Comparison of ENCODE assay signal across 1 cellular context in the genomic region with DNA sequence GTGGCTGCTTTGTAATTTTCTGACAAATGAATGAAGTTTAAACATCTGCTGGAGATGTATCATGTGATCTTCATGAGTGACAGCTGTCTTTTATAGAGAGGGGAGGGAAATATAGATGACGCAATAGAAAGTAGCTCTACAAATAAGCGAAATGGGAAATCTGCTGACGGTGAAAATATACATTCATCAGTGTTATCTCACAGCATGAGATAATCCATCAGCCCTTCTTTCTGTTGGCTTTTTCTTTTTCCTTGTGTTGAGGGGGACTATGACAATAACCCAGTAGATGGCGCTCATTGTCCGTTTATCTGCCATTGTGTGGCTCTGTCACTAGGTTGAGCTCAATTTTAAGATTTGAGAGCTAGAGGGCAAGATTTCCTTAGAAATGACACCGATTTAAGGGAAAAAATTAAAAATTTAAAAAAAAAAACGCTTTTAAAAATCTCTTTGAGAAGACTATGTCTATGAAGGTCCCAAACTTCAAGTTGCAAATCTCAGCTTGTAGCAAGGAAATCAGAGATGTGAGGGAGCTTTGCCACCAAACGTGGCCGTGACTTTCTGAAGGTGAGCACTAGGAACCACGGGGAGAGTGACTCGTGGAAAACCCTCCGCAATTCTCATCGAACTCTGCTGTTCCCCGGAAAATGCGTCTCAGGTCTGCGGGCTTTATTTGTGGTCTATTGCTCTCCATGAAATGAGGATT.
TF ChIP-seq lines count a peak whose summit lies in the region.

No MANE protein-coding gene starts in this region.

TF ChIP-seq in HepG2, 621 proteins besides CTCF, POLR2A, EP300 and RAD21 (continued from another document and continues in another):
- TF ChIP-seq, protein P1, sequence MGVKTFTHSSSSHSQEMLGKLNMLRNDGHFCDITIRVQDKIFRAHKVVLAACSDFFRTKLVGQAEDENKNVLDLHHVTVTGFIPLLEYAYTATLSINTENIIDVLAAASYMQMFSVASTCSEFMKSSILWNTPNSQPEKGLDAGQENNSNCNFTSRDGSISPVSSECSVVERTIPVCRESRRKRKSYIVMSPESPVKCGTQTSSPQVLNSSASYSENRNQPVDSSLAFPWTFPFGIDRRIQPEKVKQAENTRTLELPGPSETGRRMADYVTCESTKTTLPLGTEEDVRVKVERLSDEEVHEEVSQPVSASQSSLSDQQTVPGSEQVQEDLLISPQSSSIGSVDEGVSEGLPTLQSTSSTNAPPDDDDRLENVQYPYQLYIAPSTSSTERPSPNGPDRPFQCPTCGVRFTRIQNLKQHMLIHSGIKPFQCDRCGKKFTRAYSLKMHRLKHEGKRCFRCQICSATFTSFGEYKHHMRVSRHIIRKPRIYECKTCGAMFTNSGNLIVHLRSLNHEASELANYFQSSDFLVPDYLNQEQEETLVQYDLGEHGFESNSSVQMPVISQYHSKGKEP (CRISPR knock-in tag; IDR thresholded peaks at IDR 0.05): no peak
- TF ChIP-seq ZNF703 (CRISPR knock-in tag; IDR thresholded peaks at IDR 0.05; ENCODE audit: borderline replicate concordance): no peak
- TF ChIP-seq, protein P2, sequence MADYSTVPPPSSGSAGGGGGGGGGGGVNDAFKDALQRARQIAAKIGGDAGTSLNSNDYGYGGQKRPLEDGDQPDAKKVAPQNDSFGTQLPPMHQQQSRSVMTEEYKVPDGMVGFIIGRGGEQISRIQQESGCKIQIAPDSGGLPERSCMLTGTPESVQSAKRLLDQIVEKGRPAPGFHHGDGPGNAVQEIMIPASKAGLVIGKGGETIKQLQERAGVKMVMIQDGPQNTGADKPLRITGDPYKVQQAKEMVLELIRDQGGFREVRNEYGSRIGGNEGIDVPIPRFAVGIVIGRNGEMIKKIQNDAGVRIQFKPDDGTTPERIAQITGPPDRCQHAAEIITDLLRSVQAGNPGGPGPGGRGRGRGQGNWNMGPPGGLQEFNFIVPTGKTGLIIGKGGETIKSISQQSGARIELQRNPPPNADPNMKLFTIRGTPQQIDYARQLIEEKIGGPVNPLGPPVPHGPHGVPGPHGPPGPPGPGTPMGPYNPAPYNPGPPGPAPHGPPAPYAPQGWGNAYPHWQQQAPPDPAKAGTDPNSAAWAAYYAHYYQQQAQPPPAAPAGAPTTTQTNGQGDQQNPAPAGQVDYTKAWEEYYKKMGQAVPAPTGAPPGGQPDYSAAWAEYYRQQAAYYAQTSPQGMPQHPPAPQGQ (CRISPR knock-in tag; IDR thresholded peaks at IDR 0.05; ENCODE audit: borderline replicate concordance): no peak
- TF ChIP-seq MAFG (CRISPR knock-in tag; IDR thresholded peaks at IDR 0.05): no peak
- no peak for TF ChIP-seq NR2F2 (IDR thresholded peaks at IDR 0.05; ENCODE audit: borderline replicate concordance, low read depth)
- TF ChIP-seq MXD4 (CRISPR knock-in tag; IDR thresholded peaks at IDR 0.05): no peak
- no peak for TF ChIP-seq RFXANK (CRISPR knock-in tag; IDR thresholded peaks at IDR 0.05)
- TF ChIP-seq EHMT2 (IDR thresholded peaks at IDR 0.05; ENCODE audit: borderline replicate concordance, low read depth, low read length): no peak
- no peak for TF ChIP-seq ZNF678 (CRISPR knock-in tag; IDR thresholded peaks at IDR 0.05)
- no peak for TF ChIP-seq KAT7 (CRISPR knock-in tag; IDR thresholded peaks at IDR 0.05; ENCODE audit: borderline replicate concordance)
- no peak for TF ChIP-seq SPEN (CRISPR knock-in tag; IDR thresholded peaks at IDR 0.05; ENCODE audit: low read depth)
- TF ChIP-seq GPN1 (CRISPR knock-in tag; IDR thresholded peaks at IDR 0.05; ENCODE audit: borderline replicate concordance): no peak
- TF ChIP-seq MTA1 (CRISPR knock-in tag; IDR thresholded peaks at IDR 0.05; ENCODE audit: borderline replicate concordance): no peak
- TF ChIP-seq, protein P3, sequence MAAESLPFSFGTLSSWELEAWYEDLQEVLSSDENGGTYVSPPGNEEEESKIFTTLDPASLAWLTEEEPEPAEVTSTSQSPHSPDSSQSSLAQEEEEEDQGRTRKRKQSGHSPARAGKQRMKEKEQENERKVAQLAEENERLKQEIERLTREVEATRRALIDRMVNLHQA (CRISPR knock-in tag; IDR thresholded peaks at IDR 0.05): no peak
- TF ChIP-seq, protein P4, sequence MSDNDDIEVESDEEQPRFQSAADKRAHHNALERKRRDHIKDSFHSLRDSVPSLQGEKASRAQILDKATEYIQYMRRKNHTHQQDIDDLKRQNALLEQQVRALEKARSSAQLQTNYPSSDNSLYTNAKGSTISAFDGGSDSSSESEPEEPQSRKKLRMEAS (IDR thresholded peaks at IDR 0.05): no peak
- no peak for TF ChIP-seq ZNF546 (CRISPR knock-in tag; conservative IDR thresholded peaks at IDR 0.05)
- TF ChIP-seq, protein P5, sequence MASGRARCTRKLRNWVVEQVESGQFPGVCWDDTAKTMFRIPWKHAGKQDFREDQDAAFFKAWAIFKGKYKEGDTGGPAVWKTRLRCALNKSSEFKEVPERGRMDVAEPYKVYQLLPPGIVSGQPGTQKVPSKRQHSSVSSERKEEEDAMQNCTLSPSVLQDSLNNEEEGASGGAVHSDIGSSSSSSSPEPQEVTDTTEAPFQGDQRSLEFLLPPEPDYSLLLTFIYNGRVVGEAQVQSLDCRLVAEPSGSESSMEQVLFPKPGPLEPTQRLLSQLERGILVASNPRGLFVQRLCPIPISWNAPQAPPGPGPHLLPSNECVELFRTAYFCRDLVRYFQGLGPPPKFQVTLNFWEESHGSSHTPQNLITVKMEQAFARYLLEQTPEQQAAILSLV (CRISPR knock-in tag; IDR thresholded peaks at IDR 0.05; ENCODE audit: borderline replicate concordance): no peak
- no peak for TF ChIP-seq TBL1XR1 (IDR thresholded peaks at IDR 0.05; ENCODE audit: borderline replicate concordance, low read length, partially characterized antibody)
- TF ChIP-seq ZFAT (CRISPR knock-in tag; conservative IDR thresholded peaks at IDR 0.05): no peak
- peak; percentile 42; the same call in 1 of the 2 replicates for TF ChIP-seq KDM3A (CRISPR knock-in tag; IDR thresholded peaks at IDR 0.05; ENCODE audit: low read depth)
- TF ChIP-seq KMT2A (CRISPR knock-in tag; IDR thresholded peaks at IDR 0.05): no peak
- TF ChIP-seq JUN (CRISPR knock-in tag; IDR thresholded peaks at IDR 0.05): no peak
- TF ChIP-seq CREB1 (IDR thresholded peaks at IDR 0.05): peak; percentile 34; the same call in 1 of the 2 replicates
- no peak for TF ChIP-seq CREB1 (CRISPR knock-in tag; IDR thresholded peaks at IDR 0.05)
- TF ChIP-seq, protein P6, sequence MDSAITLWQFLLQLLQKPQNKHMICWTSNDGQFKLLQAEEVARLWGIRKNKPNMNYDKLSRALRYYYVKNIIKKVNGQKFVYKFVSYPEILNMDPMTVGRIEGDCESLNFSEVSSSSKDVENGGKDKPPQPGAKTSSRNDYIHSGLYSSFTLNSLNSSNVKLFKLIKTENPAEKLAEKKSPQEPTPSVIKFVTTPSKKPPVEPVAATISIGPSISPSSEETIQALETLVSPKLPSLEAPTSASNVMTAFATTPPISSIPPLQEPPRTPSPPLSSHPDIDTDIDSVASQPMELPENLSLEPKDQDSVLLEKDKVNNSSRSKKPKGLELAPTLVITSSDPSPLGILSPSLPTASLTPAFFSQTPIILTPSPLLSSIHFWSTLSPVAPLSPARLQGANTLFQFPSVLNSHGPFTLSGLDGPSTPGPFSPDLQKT (CRISPR knock-in tag; IDR thresholded peaks at IDR 0.05; ENCODE audit: borderline replicate concordance): no peak
- TF ChIP-seq NAIF1 (CRISPR knock-in tag; IDR thresholded peaks at IDR 0.05; ENCODE audit: borderline replicate concordance): no peak
- TF ChIP-seq, protein P7, sequence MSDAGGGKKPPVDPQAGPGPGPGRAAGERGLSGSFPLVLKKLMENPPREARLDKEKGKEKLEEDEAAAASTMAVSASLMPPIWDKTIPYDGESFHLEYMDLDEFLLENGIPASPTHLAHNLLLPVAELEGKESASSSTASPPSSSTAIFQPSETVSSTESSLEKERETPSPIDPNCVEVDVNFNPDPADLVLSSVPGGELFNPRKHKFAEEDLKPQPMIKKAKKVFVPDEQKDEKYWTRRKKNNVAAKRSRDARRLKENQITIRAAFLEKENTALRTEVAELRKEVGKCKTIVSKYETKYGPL (CRISPR knock-in tag; IDR thresholded peaks at IDR 0.05): no peak
- TF ChIP-seq, protein P8, sequence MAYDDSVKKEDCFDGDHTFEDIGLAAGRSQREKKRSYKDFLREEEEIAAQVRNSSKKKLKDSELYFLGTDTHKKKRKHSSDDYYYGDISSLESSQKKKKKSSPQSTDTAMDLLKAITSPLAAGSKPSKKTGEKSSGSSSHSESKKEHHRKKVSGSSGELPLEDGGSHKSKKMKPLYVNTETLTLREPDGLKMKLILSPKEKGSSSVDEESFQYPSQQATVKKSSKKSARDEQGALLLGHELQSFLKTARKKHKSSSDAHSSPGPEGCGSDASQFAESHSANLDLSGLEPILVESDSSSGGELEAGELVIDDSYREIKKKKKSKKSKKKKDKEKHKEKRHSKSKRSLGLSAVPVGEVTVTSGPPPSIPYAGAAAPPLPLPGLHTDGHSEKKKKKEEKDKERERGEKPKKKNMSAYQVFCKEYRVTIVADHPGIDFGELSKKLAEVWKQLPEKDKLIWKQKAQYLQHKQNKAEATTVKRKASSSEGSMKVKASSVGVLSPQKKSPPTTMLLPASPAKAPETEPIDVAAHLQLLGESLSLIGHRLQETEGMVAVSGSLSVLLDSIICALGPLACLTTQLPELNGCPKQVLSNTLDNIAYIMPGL (CRISPR knock-in tag; IDR thresholded peaks at IDR 0.05; ENCODE audit: borderline replicate concordance in 1 of 2, low read depth in 1 of 2): peak in 1 of 2 experiments; percentile 53; a peak in 1 of 4 replicates
- no peak for TF ChIP-seq TOE1 (CRISPR knock-in tag; IDR thresholded peaks at IDR 0.05)
- no peak for TF ChIP-seq ZNF354B (CRISPR knock-in tag; IDR thresholded peaks at IDR 0.05)
- no peak for TF ChIP-seq KAT8 (CRISPR knock-in tag; IDR thresholded peaks at IDR 0.05)
- peak; percentile 35 for TF ChIP-seq XRCC5 (optimal IDR thresholded peaks at IDR 0.05; ENCODE audit: low read length)
- TF ChIP-seq NFRKB (IDR thresholded peaks at IDR 0.05): no peak
- TF ChIP-seq ZSCAN21 (CRISPR knock-in tag; IDR thresholded peaks at IDR 0.05; ENCODE audit: borderline replicate concordance): no peak
- no peak for TF ChIP-seq ZNF235 (CRISPR knock-in tag; IDR thresholded peaks at IDR 0.05; ENCODE audit: borderline replicate concordance)
- TF ChIP-seq KDM5A (IDR thresholded peaks at IDR 0.05; ENCODE audit: borderline replicate concordance, low read length): no peak
- no peak for TF ChIP-seq ZNF773 (CRISPR knock-in tag; IDR thresholded peaks at IDR 0.05; ENCODE audit: borderline replicate concordance)
- no peak for TF ChIP-seq ZNF224 (CRISPR knock-in tag; IDR thresholded peaks at IDR 0.05)
- TF ChIP-seq, protein P9, sequence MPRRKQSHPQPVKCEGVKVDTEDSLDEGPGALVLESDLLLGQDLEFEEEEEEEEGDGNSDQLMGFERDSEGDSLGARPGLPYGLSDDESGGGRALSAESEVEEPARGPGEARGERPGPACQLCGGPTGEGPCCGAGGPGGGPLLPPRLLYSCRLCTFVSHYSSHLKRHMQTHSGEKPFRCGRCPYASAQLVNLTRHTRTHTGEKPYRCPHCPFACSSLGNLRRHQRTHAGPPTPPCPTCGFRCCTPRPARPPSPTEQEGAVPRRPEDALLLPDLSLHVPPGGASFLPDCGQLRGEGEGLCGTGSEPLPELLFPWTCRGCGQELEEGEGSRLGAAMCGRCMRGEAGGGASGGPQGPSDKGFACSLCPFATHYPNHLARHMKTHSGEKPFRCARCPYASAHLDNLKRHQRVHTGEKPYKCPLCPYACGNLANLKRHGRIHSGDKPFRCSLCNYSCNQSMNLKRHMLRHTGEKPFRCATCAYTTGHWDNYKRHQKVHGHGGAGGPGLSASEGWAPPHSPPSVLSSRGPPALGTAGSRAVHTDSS (CRISPR knock-in tag; conservative IDR thresholded peaks at IDR 0.05): no peak
- TF ChIP-seq, protein P10, sequence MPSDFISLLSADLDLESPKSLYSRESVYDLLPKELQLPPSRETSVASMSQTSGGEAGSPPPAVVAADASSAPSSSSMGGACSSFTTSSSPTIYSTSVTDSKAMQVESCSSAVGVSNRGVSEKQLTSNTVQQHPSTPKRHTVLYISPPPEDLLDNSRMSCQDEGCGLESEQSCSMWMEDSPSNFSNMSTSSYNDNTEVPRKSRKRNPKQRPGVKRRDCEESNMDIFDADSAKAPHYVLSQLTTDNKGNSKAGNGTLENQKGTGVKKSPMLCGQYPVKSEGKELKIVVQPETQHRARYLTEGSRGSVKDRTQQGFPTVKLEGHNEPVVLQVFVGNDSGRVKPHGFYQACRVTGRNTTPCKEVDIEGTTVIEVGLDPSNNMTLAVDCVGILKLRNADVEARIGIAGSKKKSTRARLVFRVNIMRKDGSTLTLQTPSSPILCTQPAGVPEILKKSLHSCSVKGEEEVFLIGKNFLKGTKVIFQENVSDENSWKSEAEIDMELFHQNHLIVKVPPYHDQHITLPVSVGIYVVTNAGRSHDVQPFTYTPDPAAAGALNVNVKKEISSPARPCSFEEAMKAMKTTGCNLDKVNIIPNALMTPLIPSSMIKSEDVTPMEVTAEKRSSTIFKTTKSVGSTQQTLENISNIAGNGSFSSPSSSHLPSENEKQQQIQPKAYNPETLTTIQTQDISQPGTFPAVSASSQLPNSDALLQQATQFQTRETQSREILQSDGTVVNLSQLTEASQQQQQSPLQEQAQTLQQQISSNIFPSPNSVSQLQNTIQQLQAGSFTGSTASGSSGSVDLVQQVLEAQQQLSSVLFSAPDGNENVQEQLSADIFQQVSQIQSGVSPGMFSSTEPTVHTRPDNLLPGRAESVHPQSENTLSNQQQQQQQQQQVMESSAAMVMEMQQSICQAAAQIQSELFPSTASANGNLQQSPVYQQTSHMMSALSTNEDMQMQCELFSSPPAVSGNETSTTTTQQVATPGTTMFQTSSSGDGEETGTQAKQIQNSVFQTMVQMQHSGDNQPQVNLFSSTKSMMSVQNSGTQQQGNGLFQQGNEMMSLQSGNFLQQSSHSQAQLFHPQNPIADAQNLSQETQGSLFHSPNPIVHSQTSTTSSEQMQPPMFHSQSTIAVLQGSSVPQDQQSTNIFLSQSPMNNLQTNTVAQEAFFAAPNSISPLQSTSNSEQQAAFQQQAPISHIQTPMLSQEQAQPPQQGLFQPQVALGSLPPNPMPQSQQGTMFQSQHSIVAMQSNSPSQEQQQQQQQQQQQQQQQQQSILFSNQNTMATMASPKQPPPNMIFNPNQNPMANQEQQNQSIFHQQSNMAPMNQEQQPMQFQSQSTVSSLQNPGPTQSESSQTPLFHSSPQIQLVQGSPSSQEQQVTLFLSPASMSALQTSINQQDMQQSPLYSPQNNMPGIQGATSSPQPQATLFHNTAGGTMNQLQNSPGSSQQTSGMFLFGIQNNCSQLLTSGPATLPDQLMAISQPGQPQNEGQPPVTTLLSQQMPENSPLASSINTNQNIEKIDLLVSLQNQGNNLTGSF (CRISPR knock-in tag; IDR thresholded peaks at IDR 0.05): no peak
- no peak for TF ChIP-seq ZSCAN31 (CRISPR knock-in tag; IDR thresholded peaks at IDR 0.05; ENCODE audit: low read depth)
- peak; percentile 85 for TF ChIP-seq ATF7 (IDR thresholded peaks at IDR 0.05)
- TF ChIP-seq ATF7 (CRISPR knock-in tag; IDR thresholded peaks at IDR 0.05): no peak
- TF ChIP-seq CHCHD3 (CRISPR knock-in tag; IDR thresholded peaks at IDR 0.05): no peak
- TF ChIP-seq, protein P11, sequence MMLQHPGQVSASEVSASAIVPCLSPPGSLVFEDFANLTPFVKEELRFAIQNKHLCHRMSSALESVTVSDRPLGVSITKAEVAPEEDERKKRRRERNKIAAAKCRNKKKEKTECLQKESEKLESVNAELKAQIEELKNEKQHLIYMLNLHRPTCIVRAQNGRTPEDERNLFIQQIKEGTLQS (CRISPR knock-in tag; IDR thresholded peaks at IDR 0.05): no peak
- TF ChIP-seq RFXAP (CRISPR knock-in tag; IDR thresholded peaks at IDR 0.05; ENCODE audit: borderline replicate concordance): no peak
- no peak for TF ChIP-seq ERF (CRISPR knock-in tag; IDR thresholded peaks at IDR 0.05)
- no peak for TF ChIP-seq ZFYVE20 (CRISPR knock-in tag; IDR thresholded peaks at IDR 0.05; ENCODE audit: borderline replicate concordance, low read depth)
